ENCODE assay signal across 9 cellular contexts in genomic region chr2:164896634-164897033, GRCh38. TPM values are rescaled to one million over a fixed set of nuclear protein-coding genes. Genes with fewer than 3 reads are reported as not detected.
DNase-seq lines count a peak whose midpoint lies in the region; ATAC-seq and TF ChIP-seq lines count a peak whose summit lies in the region.
"Had no signal": no experiment of that assay in that cellular context is flagged by ENCODE, and none has a peak within 500 bp of the region (broad histone marks: within the 10 kb centered on the region; RNA-seq: fewer than 3 reads in every experiment).

No MANE protein-coding gene starts in this region.

- WGBS in smooth muscle cell (ENCODE audit: low lambda C conversion rate), result 77% methylated on average over 1 of the region's 1 CpG

- no peaks in the 10 kb centered on the region for H3K36me3 Mint-ChIP-seq in Calu3 (ENCODE audit: insufficient read depth, unreplicated experiment)

- peaks cover 42% of the 10 kb centered on the region for H3K4me1 Mint-ChIP-seq in Calu3 (ENCODE audit: low read depth, unreplicated experiment)
- H3K4me1 Mint-ChIP-seq: central memory CD8-positive, alpha-beta T cell had no signal

- ATAC-seq in GM19468 (IDR thresholded peaks at IDR 0.05; ENCODE audit: extremely low read depth, unreplicated experiment) (peak; percentile 94), HG03439 (IDR thresholded peaks at IDR 0.05; ENCODE audit: unreplicated experiment) (peak; percentile 97)

- no peaks in the 10 kb centered on the region for H4K20me1 ChIP-seq in smooth muscle cell (ENCODE audit: low read depth)

- in situ Hi-C loops in G401 (cut with HindIII; ENCODE audit: low sequenced_read_pairs), result no loop called here

- H3F3A ChIP-seq in smooth muscle cell (ENCODE audit: low read depth), result peaks cover 8% of the 10 kb centered on the region

- no peak overlapping the region for H3K4me3 Mint-ChIP-seq in Calu3 (ENCODE audit: low read depth, unreplicated experiment)
- H3K4me3 Mint-ChIP-seq: central memory CD8-positive, alpha-beta T cell had no signal

- H3K9me3 ChIP-seq in smooth muscle cell (replicated peaks; ENCODE audit: low read depth), result no peaks in the 10 kb centered on the region

- H3K27ac Mint-ChIP-seq in Calu3 (ENCODE audit: unreplicated experiment), result peak overlapping the region; percentile 42

- peak overlapping the region; percentile 71 for H3K27ac ChIP-seq in smooth muscle cell (ENCODE audit: low read depth)

- H3K9me3 Mint-ChIP-seq in Calu3 (ENCODE audit: low read depth, unreplicated experiment), result peaks cover 6% of the 10 kb centered on the region

- intact Hi-C loops in Calu3 (cut with micrococcal nuclease; ENCODE audit: unreplicated experiment), result no loop called here

- H3K27me3 ChIP-seq in smooth muscle cell (ENCODE audit: low read depth), result no peaks in the 10 kb centered on the region

- CTCF ChIA-PET in Calu3 (lab: Charles Lee), result interaction anchor here (0.6 to 1.7 kb wide), 6 partner anchors 18 to 56 kb away, joined by 3 to 7 read pairs (median 4); partner anchors contain the start of gene COBLL1

- BruUV-seq in Calu3 (replicated peaks; lab: Mats Ljungman, UMichigan), result no TSS peak

- no peak for DNase-seq in Calu3
- peak; percentile 55 for DNase-seq in astrocyte of the hippocampus (ENCODE audit: low read depth, low spot score)
- DNase-seq in smooth muscle cell (lab: John Stamatoyannopoulos, UW; ENCODE audit: unreplicated experiment), result no peak
- DNase-seq in G401 (ENCODE audit: low spot score), result no peak
- DNase-seq in NCI-H1105 (lab: John Stamatoyannopoulos, UW), result no peak
- DNase-seq in stimulated activated naive CD4-positive, alpha-beta T cell treated with Interleukin-2 at 50 U/mL for 16 hours (lab: John Stamatoyannopoulos, UW), result no peak

- no peaks in the 10 kb centered on the region for H3K27me3 Mint-ChIP-seq in Calu3 (ENCODE audit: unreplicated experiment)
- H3K27me3 Mint-ChIP-seq: central memory CD8-positive, alpha-beta T cell had no signal

- no peak overlapping the region for H3K4me3 ChIP-seq in smooth muscle cell

- TF ChIP-seq CTCF in Calu3 (IDR thresholded peaks at IDR 0.05; ENCODE audit: unreplicated experiment) (no peak), smooth muscle cell (IDR thresholded peaks at IDR 0.05; ENCODE audit: borderline replicate concordance, insufficient read depth, poor library complexity, severe bottlenecking) (no peak)

- H3K4me2 ChIP-seq in smooth muscle cell, result no peak overlapping the region

- peaks cover 6% of the 10 kb centered on the region for H3K4me1 ChIP-seq in smooth muscle cell (ENCODE audit: low read depth)

- H3K36me3 ChIP-seq in smooth muscle cell (ENCODE audit: low read depth), result no peaks in the 10 kb centered on the region

- no peak overlapping the region for H2AFZ ChIP-seq in smooth muscle cell (ENCODE audit: low read depth)

- no peak overlapping the region for H3K9ac ChIP-seq in smooth muscle cell (ENCODE audit: low read depth)

- no peaks in the 10 kb centered on the region for H3K79me2 ChIP-seq in smooth muscle cell (ENCODE audit: low read depth)

RNA-seq across cellular contexts. Expression of gene COBLL1, which starts 55.0 kb away (rescaled TPM):
- total RNA-seq in Calu3 (2022) (44.9 and 56.9 TPM in 2 replicates), smooth muscle cell (13.9 and 17.4 TPM in 2 replicates)
- polyA plus RNA-seq in smooth muscle cell, result 5.2 and 8.3 TPM in 2 replicates
- total RNA-seq in G401 (2014; rRNA removed; shearing (Covaris generic)), result not detected in 2 replicates

RNA-seq across cellular contexts. Expression of gene SLC38A11, which starts 58.7 kb away (rescaled TPM):
- 0.57 and 1.6 TPM in 2 replicates for total RNA-seq in Calu3 (2022)
- total RNA-seq in smooth muscle cell, result not detected in 2 replicates
- not detected in 2 replicates for polyA plus RNA-seq in smooth muscle cell
- not detected in 2 replicates for total RNA-seq in G401 (2014; rRNA removed; shearing (Covaris generic))

Comparison
In these comparisons a context has a peak if more than half of its experiments do, and no peak if none do; other contexts are left out.
1. RNA of gene COBLL1, which starts 55.0 kb away (total RNA-seq): 44.9 to 56.9 TPM in Calu3 and 13.9 to 17.4 TPM in smooth muscle cell; not detected in G401; every median in the first group is over 10 times any median in the second.